Comparison of ENCODE assay signal across 8 cellular contexts in genomic region chr17:55420776-55421178, GRCh38. TPM values are rescaled to one million over a fixed set of nuclear protein-coding genes. Genes with fewer than 3 reads are reported as not detected.
DNase-seq lines count a peak whose midpoint lies in the region; ATAC-seq and TF ChIP-seq lines count a peak whose summit lies in the region.

No MANE protein-coding gene starts in this region.

- H4K20me1 ChIP-seq in OCI-LY3 (ENCODE audit: insufficient read depth, low read length), result peaks cover 38% of the 10 kb centered on the region

- TF ChIP-seq CTCF in OCI-LY3 (IDR thresholded peaks at IDR 0.05; ENCODE audit: low read depth, low read length) (peak; percentile 16; the same call in 1 of the 2 replicates), fibroblast of mammary gland (conservative IDR thresholded peaks at IDR 0.05; ENCODE audit: control insufficient read depth, insufficient read depth, low read depth, low read length) (no peak), nephron (IDR thresholded peaks at IDR 0.05; ENCODE audit: unreplicated experiment in 3 of 3) (no peak), tibial artery (IDR thresholded peaks at IDR 0.05) (no peak)

- no peak overlapping the region for H2AFZ ChIP-seq in OCI-LY3 (ENCODE audit: low read depth, low read length)

- H3K9ac ChIP-seq in OCI-LY3 (ENCODE audit: low read length), result peak overlapping the region; percentile 97

- H3K27me3 Mint-ChIP-seq in activated T-helper 17 cell treated with anti-CD3 and anti-CD28 coated beads, Interleukin-2, amount 50 U/mL, for 72 hours, result peaks cover 26% of the 10 kb centered on the region
- peaks cover 20% of the 10 kb centered on the region for H3K27me3 Mint-ChIP-seq in nephron (ENCODE audit: low read depth)

- peaks cover 14% of the 10 kb centered on the region for H3K36me3 Mint-ChIP-seq in activated T-helper 17 cell treated with anti-CD3 and anti-CD28 coated beads, Interleukin-2, amount 50 U/mL, for 72 hours (ENCODE audit: low read depth)
- H3K36me3 Mint-ChIP-seq in nephron (ENCODE audit: low read depth), result peaks cover 31% of the 10 kb centered on the region

- H3K27me3 ChIP-seq in OCI-LY3 (ENCODE audit: low read depth, low read length) (0 out of 2 replicates have a peak, but pooled peaks cover 6% of the 10 kb centered on the region), tibial artery (peaks cover 0 to 12% of the 10 kb centered on the region in 2 donors)

- DNase-seq in fibroblast of mammary gland (ENCODE audit: low read depth) (peak; percentile 28), tibial artery (peak; percentile 53 to 73)

- H3K4me3 Mint-ChIP-seq in activated T-helper 17 cell treated with anti-CD3 and anti-CD28 coated beads, Interleukin-2, amount 50 U/mL, for 72 hours, result peak overlapping the region; percentile 92
- H3K4me3 Mint-ChIP-seq in nephron, result peak overlapping the region; percentile 92 to 93 (median 92)

- H3K9me3 Mint-ChIP-seq in activated T-helper 17 cell treated with anti-CD3 and anti-CD28 coated beads, Interleukin-2, amount 50 U/mL, for 72 hours, result no peaks in the 10 kb centered on the region
- peaks cover 3% of the 10 kb centered on the region for H3K9me3 Mint-ChIP-seq in nephron

- peaks cover 52% of the 10 kb centered on the region for H3K4me1 ChIP-seq in OCI-LY3 (ENCODE audit: low read length)
- peaks cover 0 to 34% (median 16%) of the 10 kb centered on the region in 4 donors for H3K4me1 ChIP-seq in tibial artery

- ATAC-seq in GM18907 (IDR thresholded peaks at IDR 0.05; ENCODE audit: unreplicated experiment) (peak; percentile 14), HG03159 (IDR thresholded peaks at IDR 0.05; ENCODE audit: unreplicated experiment) (no peak), HG03175 (IDR thresholded peaks at IDR 0.05; ENCODE audit: unreplicated experiment) (no peak)
- ATAC-seq in activated T-helper 17 cell treated with anti-CD3 and anti-CD28 coated beads, Interleukin-2, amount 50 U/mL, for 72 hours (replicated peaks), result peak; percentile 8

- peak overlapping the region; percentile 85 for H3K4me2 ChIP-seq in OCI-LY3 (ENCODE audit: low read length)

- H3K9me3 ChIP-seq in OCI-LY3 (ENCODE audit: insufficient read depth, low read length) (no peaks in the 10 kb centered on the region), tibial artery (no peaks in the 10 kb centered on the region)

- H3K27ac Mint-ChIP-seq in activated T-helper 17 cell treated with anti-CD3 and anti-CD28 coated beads, Interleukin-2, amount 50 U/mL, for 72 hours, result peak overlapping the region; percentile 94
- H3K27ac Mint-ChIP-seq in nephron, result peak overlapping the region; percentile 23 to 83 (median 60)

- intact Hi-C loops in tibial artery (cut with DNase I; ENCODE audit: low total_unique reads), result loop anchor here (10.0 kb wide), 1 partner anchor 334 kb away; the partner anchor contains the start of gene PCTP

- H3K36me3 ChIP-seq in OCI-LY3 (replicated peaks; ENCODE audit: low read depth, low read length) (peaks cover 29% of the 10 kb centered on the region), tibial artery (no peaks in the 10 kb centered on the region)

- H3K4me3 ChIP-seq in OCI-LY3 (ENCODE audit: low read length), result peak overlapping the region; percentile 93
- peak overlapping the region; percentile 95 for H3K4me3 ChIP-seq in fibroblast of mammary gland (ENCODE audit: control insufficient read depth, low read depth, low read length)
- peak overlapping the region; percentile 88 to 92 for H3K4me3 ChIP-seq in tibial artery

- H3K79me2 ChIP-seq in OCI-LY3 (ENCODE audit: low read length), result peaks cover 59% of the 10 kb centered on the region

- peak overlapping the region; percentile 87 for H3K27ac ChIP-seq in OCI-LY3 (ENCODE audit: low read length)
- peak overlapping the region; percentile 78 to 81 for H3K27ac ChIP-seq in tibial artery

- H3K4me1 Mint-ChIP-seq in activated T-helper 17 cell treated with anti-CD3 and anti-CD28 coated beads, Interleukin-2, amount 50 U/mL, for 72 hours, result peaks cover 35% of the 10 kb centered on the region
- peaks cover 33% of the 10 kb centered on the region for H3K4me1 Mint-ChIP-seq in nephron

RNA-seq across cellular contexts. Expression of gene MMD, which starts 0.9 kb away (rescaled TPM):
- total RNA-seq in activated T-helper 17 cell treated with anti-CD3 and anti-CD28 coated beads, Interleukin-2, amount 50 U/mL, for 72 hours, result 10 to 100 TPM; 21.7 to 28.6 TPM

Comparison
In these comparisons a context has a peak if more than half of its experiments do, and no peak if none do; other contexts are left out.
1. ATAC-seq: peak in GM18907 (single experiment) and activated T-helper 17 cell treated with anti-CD3 and anti-CD28 coated beads, Interleukin-2, amount 50 U/mL, for 72 hours (single experiment); none in HG03159 (single experiment) and HG03175 (single experiment).
2. Peak in every context shown above with its lines, with median percentiles within 50 percentile points of each other: H3K4me3 ChIP-seq.